ENCODE assay signal across 12 cellular contexts in genomic region chr19:2582984-2583956, GRCh38.
"Had no signal": no experiment of that assay in that cellular context is flagged by ENCODE, and none has a peak within 500 bp of the region (broad histone marks: within the 10 kb centered on the region; RNA-seq: fewer than 3 reads in every experiment).

No MANE protein-coding gene starts in this region.

- ATAC-seq: activated CD4-positive, alpha-beta T cell treated with anti-CD3 and anti-CD28 coated beads for 36 hours; lower lobe of right lung; right cardiac atrium had no signal

- H3K36me3 ChIP-seq: breast epithelium, lower lobe of right lung had no signal

- H3K4me3 ChIP-seq: breast epithelium, lower lobe of right lung had no signal

- H3K9me3 ChIP-seq: breast epithelium had no signal

- DNase-seq: activated CD4-positive, alpha-beta memory T cell treated with anti-CD3 and anti-CD28 coated beads, Interleukin-2, amount 10 ng/mL, durations not matched to agents 7 days and 5 days; activated CD4-positive, alpha-beta T cell treated with anti-CD3 and anti-CD28 coated beads for 36 hours; activated CD8-positive, alpha-beta memory T cell treated with anti-CD3 and anti-CD28 coated beads, Interleukin-2, amount 50 U/mL, for 48 hours; activated naive CD8-positive, alpha-beta T cell treated with anti-CD3 and anti-CD28 coated beads, Interleukin-2, amount 10 ng/mL, durations not matched to agents 7 days and 5 days; lower lobe of right lung; stimulated activated CD4-positive, alpha-beta T cell treated with anti-CD3 and anti-CD28 coated beads, Interleukin-12 subunit alpha, Interleukin-12 subunit beta, amount 100 ng/mL, for 4 hours; stimulated activated naive CD4-positive, alpha-beta T cell treated with Interleukin-2 at 50 U/mL for 16 hours; T1000; trophoblast cell had no signal

- H3K27ac ChIP-seq: breast epithelium, lower lobe of right lung, VCaP had no signal

- H3K27me3 ChIP-seq: breast epithelium had no signal
